In genomic region chr2:47225061-47225783, GRCh38 we compare ENCODE assay signal across 7 cellular contexts. TPM values are rescaled to one million over a fixed set of nuclear protein-coding genes. Genes with fewer than 3 reads are reported as not detected.
DNase-seq lines count a peak whose midpoint lies in the region; ATAC-seq, FAIRE-seq and TF ChIP-seq lines count a peak whose summit lies in the region.

No MANE protein-coding gene starts in this region.

- TF ChIP-seq CTCF in VCaP (conservative IDR thresholded peaks at IDR 0.05) = no peak

- DNase-seq in NCI-H1092 treated with DMSO at 0.1 percent for 48 hours (lab: John Stamatoyannopoulos, UW) (peak; percentile 63), iPS-NIHi7 (ENCODE audit: extremely low spot score) (peak; percentile 45), urothelium cell line (ENCODE audit: low spot score) (peak; percentile 94), HEK293T (ENCODE audit: extremely low spot score) (no peak)
- no peak for DNase-seq in activated T-cell treated with anti-CD3 and anti-CD28 coated beads, Interleukin-2, amount 50 U/mL, for 4 hours

- ATAC-seq in activated T-cell treated with anti-CD3 and anti-CD28 coated beads, Interleukin-2, amount 50 U/mL, for 4 hours = no peak
- no peak for ATAC-seq in HG03565 (IDR thresholded peaks at IDR 0.05; ENCODE audit: unreplicated experiment)

- H3K9me3 Mint-ChIP-seq in activated T-cell treated with anti-CD3 and anti-CD28 coated beads, Interleukin-2, amount 50 U/mL, for 4 hours = no peaks in the 10 kb centered on the region

- POLR2A ChIA-PET in HEK293T (lab: Yijun Ruan, JAX) = no interaction called here

- no peaks in the 10 kb centered on the region for H3K4me1 Mint-ChIP-seq in activated T-cell treated with anti-CD3 and anti-CD28 coated beads, Interleukin-2, amount 50 U/mL, for 4 hours (ENCODE audit: low read depth)

- peak overlapping the region; percentile 24; the same call in 1 of the 2 replicates for H3K27ac ChIP-seq in VCaP

- H3K4me3 Mint-ChIP-seq in activated T-cell treated with anti-CD3 and anti-CD28 coated beads, Interleukin-2, amount 50 U/mL, for 4 hours = no peak overlapping the region

- CTCF ChIA-PET in HEK293T (lab: Yijun Ruan, JAX) = no interaction called here

- FAIRE-seq in urothelium cell line (lab: Jason Lieb, UNC) = peak; percentile 78

- peaks cover 3% of the 10 kb centered on the region for H3K27me3 Mint-ChIP-seq in activated T-cell treated with anti-CD3 and anti-CD28 coated beads, Interleukin-2, amount 50 U/mL, for 4 hours (ENCODE audit: low read depth)

- H3K36me3 Mint-ChIP-seq in activated T-cell treated with anti-CD3 and anti-CD28 coated beads, Interleukin-2, amount 50 U/mL, for 4 hours (ENCODE audit: insufficient read depth) = no peaks in the 10 kb centered on the region

TF ChIP-seq in HEK293T, 16 proteins besides CTCF, POLR2A, EP300 and RAD21:
- no peak for TF ChIP-seq FOXA1 (IDR thresholded peaks at IDR 0.05)
- TF ChIP-seq PKNOX1 (IDR thresholded peaks at IDR 0.05) = no peak
- TF ChIP-seq ELF4 (IDR thresholded peaks at IDR 0.05) = no peak

RNA-seq across cellular contexts. Expression of gene CALM2, which starts 48.9 kb away (rescaled TPM):
- 100 to 1,000 TPM; 403 to 441 (median 424) TPM for total RNA-seq in activated T-cell treated with anti-CD3 and anti-CD28 coated beads, Interleukin-2, amount 50 U/mL, for 4 hours

Comparison
In these comparisons a context has a peak if more than half of its experiments do, and no peak if none do; other contexts are left out.
1. DNase-seq: peak in NCI-H1092 treated with DMSO at 0.1 percent for 48 hours (single experiment), iPS-NIHi7 (single experiment) and urothelium cell line (single experiment); none in HEK293T (single experiment) and activated T-cell treated with anti-CD3 and anti-CD28 coated beads, Interleukin-2, amount 50 U/mL, for 4 hours (single experiment).